In the genomic region with DNA sequence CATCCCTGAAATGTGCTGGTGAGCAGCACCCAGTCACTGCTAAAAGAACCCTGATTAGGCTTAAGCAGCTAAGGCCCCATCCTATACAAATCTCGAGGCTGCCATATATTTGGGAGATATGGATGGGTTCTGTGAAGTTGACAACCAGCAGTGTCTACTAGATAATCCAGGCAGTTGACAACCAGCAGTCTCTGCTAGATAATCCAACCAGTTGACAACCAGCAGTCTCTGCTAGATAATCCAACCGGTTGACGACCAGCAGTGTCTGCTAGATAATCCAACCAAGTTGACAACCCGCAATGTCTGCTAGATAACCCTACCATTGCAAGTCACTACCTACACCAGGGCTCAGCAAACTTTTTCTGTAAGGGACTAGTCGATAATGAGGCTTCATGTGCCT, we compare ENCODE assay signal across 28 cellular contexts.
"Had no signal": no experiment of that assay in that cellular context is flagged by ENCODE, and none has a peak within 500 bp of the region (broad histone marks: within the 10 kb centered on the region; RNA-seq: fewer than 3 reads in every experiment).

No MANE protein-coding gene starts in this region.

- FAIRE-seq: kidney had no signal

- H3K79me2 ChIP-seq: hepatocyte, parathyroid adenoma had no signal

- H3K27me3 ChIP-seq: right atrium auricular region, thyroid gland had no signal

- H3K4me3 Mint-ChIP-seq: endodermal cell; memory B cell; natural killer cell treated with Interleukin-12 subunit alpha and Interleukin-12 subunit beta and Interleukin-15 and Interleukin-18, amount 100 ng/mL, for 72 hours; neural progenitor cell; type B pancreatic cell had no signal

- H3K9ac ChIP-seq: neural progenitor cell, parathyroid adenoma had no signal

- H3K27ac ChIP-seq: epithelial cell of prostate, esophagus muscularis mucosa, foreskin keratinocyte, gastroesophageal sphincter, heart left ventricle, hepatocyte, neural progenitor cell, parathyroid adenoma, prostate gland, right atrium auricular region, stomach, thyroid gland had no signal

- H3K4me1 ChIP-seq: foreskin keratinocyte had no signal

- H2AFZ ChIP-seq: hepatocyte, neural progenitor cell, parathyroid adenoma had no signal

- ATAC-seq: foreskin keratinocyte; gastroesophageal sphincter; heart left ventricle; left lobe of liver; natural killer cell treated with Interleukin-12 subunit alpha and Interleukin-12 subunit beta and Interleukin-15 and Interleukin-18, amount 100 ng/mL, for 72 hours; sciatic nerve had no signal

- H3K4me3 ChIP-seq: esophagus muscularis mucosa, gastroesophageal sphincter, heart left ventricle, hepatocyte, lung, neural progenitor cell, prostate gland, right atrium auricular region, smooth muscle cell, stomach, thyroid gland had no signal

- H3K9me3 Mint-ChIP-seq: endodermal cell; memory B cell; naive B cell; natural killer cell treated with Interleukin-12 subunit alpha and Interleukin-12 subunit beta and Interleukin-15 and Interleukin-18, amount 100 ng/mL, for 72 hours; neural progenitor cell; type B pancreatic cell had no signal

- H3K27me3 Mint-ChIP-seq: memory B cell; naive B cell; natural killer cell treated with Interleukin-12 subunit alpha and Interleukin-12 subunit beta and Interleukin-15 and Interleukin-18, amount 100 ng/mL, for 72 hours had no signal

- H3K4me2 ChIP-seq: hepatocyte, neural progenitor cell, smooth muscle cell had no signal

- DNase-seq: effector CD8-positive, alpha-beta T cell; endodermal cell; foreskin keratinocyte; heart left ventricle; kidney; naive B cell; stimulated activated CD4-positive, alpha-beta T cell treated with anti-CD3 and anti-CD28 coated beads, Interleukin-12 subunit alpha, Interleukin-12 subunit beta, amount 100 ng/mL, for 4 hours; stimulated activated CD4-positive, alpha-beta T cell treated with anti-CD3 and anti-CD28 coated beads, Interleukin-1b, Interleukin-23, amount 100 ng/mL, for 48 hours; stimulated activated CD4-positive, alpha-beta T cell treated with anti-CD3 and anti-CD28 coated beads, Interleukin-4, amount 100 ng/mL, for 1 hour; stimulated activated CD8-positive, alpha-beta memory T cell treated with anti-CD3 and anti-CD28 coated beads, Interleukin-4, amount 100 ng/mL, for 48 hours; stimulated activated naive CD4-positive, alpha-beta T cell treated with Interleukin-2 at 50 U/mL for 16 hours; stomach; thyroid gland had no signal

- H3K36me3 Mint-ChIP-seq: memory B cell; naive B cell; natural killer cell treated with Interleukin-12 subunit alpha and Interleukin-12 subunit beta and Interleukin-15 and Interleukin-18, amount 100 ng/mL, for 72 hours; neural progenitor cell; type B pancreatic cell had no signal

- H3K36me3 ChIP-seq: esophagus muscularis mucosa, gastroesophageal sphincter, heart left ventricle, neural progenitor cell, prostate gland, right atrium auricular region, stomach, thyroid gland had no signal

- H3K27ac Mint-ChIP-seq: endodermal cell; memory B cell; natural killer cell treated with Interleukin-12 subunit alpha and Interleukin-12 subunit beta and Interleukin-15 and Interleukin-18, amount 100 ng/mL, for 72 hours; neural progenitor cell; type B pancreatic cell had no signal

- H3K9me3 ChIP-seq: esophagus muscularis mucosa, gastroesophageal sphincter, heart left ventricle, prostate gland, right atrium auricular region, stomach, thyroid gland had no signal
